ENCODE assay signal across 24 cellular contexts in genomic region chr11:116892374-116892773, GRCh38. TPM values are rescaled to one million over a fixed set of nuclear protein-coding genes. Genes with fewer than 3 reads are reported as not detected.
"Had no signal": no experiment of that assay in that cellular context is flagged by ENCODE, and none has a peak within 500 bp of the region (broad histone marks: within the 10 kb centered on the region; RNA-seq: fewer than 3 reads in every experiment).

No MANE protein-coding gene starts in this region.

- H3K4me3 Mint-ChIP-seq: naive thymus-derived CD4-positive, alpha-beta T cell; nephron; neural progenitor cell; stimulated activated effector memory CD8-positive, alpha-beta T cell treated with anti-CD3 and anti-CD28 coated beads, Interleukin-12 subunit alpha, Interleukin-12 subunit beta, amount 100 ng/mL, for 72 hours; stimulated activated naive CD8-positive, alpha-beta T cell treated with anti-CD3 and anti-CD28 coated beads, Interleukin-15, amount 100 ng/mL, for 72 hours had no signal

- H3K27ac Mint-ChIP-seq: neural progenitor cell had no signal

- DNase-seq: cortex of kidney; effector CD4-positive, alpha-beta T cell; foreskin fibroblast; gastrocnemius medialis; mesendoderm; naive thymus-derived CD4-positive, alpha-beta T cell; sigmoid colon; stimulated activated CD4-positive, alpha-beta T cell treated with anti-CD3 and anti-CD28 coated beads, Interleukin-2, amount 100 ng/mL, for 24 hours; stimulated activated CD4-positive, alpha-beta T cell treated with anti-CD3 and anti-CD28 coated beads, Interleukin-4, amount 100 ng/mL, for 24 hours; stimulated activated naive CD8-positive, alpha-beta T cell treated with anti-CD3 and anti-CD28 coated beads, Interleukin-15, amount 100 ng/mL, for 72 hours; transverse colon; upper lobe of right lung had no signal

- H3K27me3 Mint-ChIP-seq: naive thymus-derived CD4-positive, alpha-beta T cell; stimulated activated naive CD8-positive, alpha-beta T cell treated with anti-CD3 and anti-CD28 coated beads, Interleukin-15, amount 100 ng/mL, for 72 hours had no signal

- H3K27me3 ChIP-seq: gastrocnemius medialis, neural progenitor cell, right atrium auricular region, sigmoid colon, suprapubic skin, transverse colon, upper lobe of right lung, vagina had no signal

- H3K4me1 ChIP-seq: parathyroid adenoma, prostate gland, suprapubic skin, upper lobe of right lung, vagina had no signal

- ATAC-seq: gastrocnemius medialis; left lobe of liver; naive thymus-derived CD4-positive, alpha-beta T cell; stimulated activated effector memory CD8-positive, alpha-beta T cell treated with anti-CD3 and anti-CD28 coated beads, Interleukin-12 subunit alpha, Interleukin-12 subunit beta, amount 100 ng/mL, for 72 hours; stimulated activated naive CD8-positive, alpha-beta T cell treated with anti-CD3 and anti-CD28 coated beads, Interleukin-15, amount 100 ng/mL, for 72 hours; upper lobe of right lung had no signal

- H3K36me3 ChIP-seq: neural progenitor cell, prostate gland had no signal

- H3K9me3 Mint-ChIP-seq: naive thymus-derived CD4-positive, alpha-beta T cell; nephron; neural progenitor cell; stimulated activated effector memory CD8-positive, alpha-beta T cell treated with anti-CD3 and anti-CD28 coated beads, Interleukin-12 subunit alpha, Interleukin-12 subunit beta, amount 100 ng/mL, for 72 hours; stimulated activated naive CD8-positive, alpha-beta T cell treated with anti-CD3 and anti-CD28 coated beads, Interleukin-15, amount 100 ng/mL, for 72 hours had no signal

- H3K4me3 ChIP-seq: gastrocnemius medialis, neural progenitor cell, prostate gland, right atrium auricular region, sigmoid colon, suprapubic skin, transverse colon, upper lobe of right lung, vagina had no signal

- H3K9me3 ChIP-seq: gastrocnemius medialis, prostate gland, right atrium auricular region, sigmoid colon, suprapubic skin, transverse colon, upper lobe of right lung, vagina had no signal

- H3K27ac ChIP-seq: gastrocnemius medialis, neural progenitor cell, parathyroid adenoma, prostate gland, right atrium auricular region, suprapubic skin, transverse colon, upper lobe of right lung, vagina had no signal

RNA-seq across cellular contexts. Expression of gene APOA1, which starts 55.0 kb away (rescaled TPM):
- total RNA-seq: dermis microvascular lymphatic vessel endothelial cell, glomerular endothelial cell had no signal
- polyA plus RNA-seq: keratinocyte; naive thymus-derived CD4-positive, alpha-beta T cell had no signal
